Comparison of ENCODE assay signal across 20 cellular contexts in genomic region chr3:67421912-67422311, GRCh38.
"Had no signal": no experiment of that assay in that cellular context is flagged by ENCODE, and none has a peak within 500 bp of the region (broad histone marks: within the 10 kb centered on the region; RNA-seq: fewer than 3 reads in every experiment).

No MANE protein-coding gene starts in this region.

- H3K27ac ChIP-seq: SJCRH30 had no signal

- H3K4me1 ChIP-seq: SJCRH30 had no signal

- H3K27me3 ChIP-seq: SJCRH30 had no signal

- H3K36me3 ChIP-seq: SJCRH30 had no signal

- H3K9me3 ChIP-seq: SJCRH30 had no signal

- H3K4me3 ChIP-seq: SJCRH30 had no signal

- ATAC-seq: Panc1, PC-3, Right ventricle myocardium inferior, SK-N-SH treated with all-trans-retinoic acid at 6 μM for 48 hours had no signal

- DNase-seq: KBM-7; NCI-H1092; NCI-H1105 treated with DMSO at 0.1 percent for 48 hours; NCI-H1417 treated with DMSO at 0.1 percent for 48 hours; NCI-H146; NCI-H1694 treated with DMSO at 0.1 percent for 48 hours; NCI-H1930; NCI-H2081; NCI-H2107; NCI-H2227 treated with DMSO at 0.1 percent for 48 hours; NCI-H524; NCI-H69; NCI-H774; NK-92 treated with Interleukin-12 subunit alpha and Interleukin-12 subunit beta, amount 100 ng/mL, for 24 hours; PC-3; SHP77 treated with DMSO at 0.1 percent for 48 hours; SJCRH30 had no signal
